In the genomic region with DNA sequence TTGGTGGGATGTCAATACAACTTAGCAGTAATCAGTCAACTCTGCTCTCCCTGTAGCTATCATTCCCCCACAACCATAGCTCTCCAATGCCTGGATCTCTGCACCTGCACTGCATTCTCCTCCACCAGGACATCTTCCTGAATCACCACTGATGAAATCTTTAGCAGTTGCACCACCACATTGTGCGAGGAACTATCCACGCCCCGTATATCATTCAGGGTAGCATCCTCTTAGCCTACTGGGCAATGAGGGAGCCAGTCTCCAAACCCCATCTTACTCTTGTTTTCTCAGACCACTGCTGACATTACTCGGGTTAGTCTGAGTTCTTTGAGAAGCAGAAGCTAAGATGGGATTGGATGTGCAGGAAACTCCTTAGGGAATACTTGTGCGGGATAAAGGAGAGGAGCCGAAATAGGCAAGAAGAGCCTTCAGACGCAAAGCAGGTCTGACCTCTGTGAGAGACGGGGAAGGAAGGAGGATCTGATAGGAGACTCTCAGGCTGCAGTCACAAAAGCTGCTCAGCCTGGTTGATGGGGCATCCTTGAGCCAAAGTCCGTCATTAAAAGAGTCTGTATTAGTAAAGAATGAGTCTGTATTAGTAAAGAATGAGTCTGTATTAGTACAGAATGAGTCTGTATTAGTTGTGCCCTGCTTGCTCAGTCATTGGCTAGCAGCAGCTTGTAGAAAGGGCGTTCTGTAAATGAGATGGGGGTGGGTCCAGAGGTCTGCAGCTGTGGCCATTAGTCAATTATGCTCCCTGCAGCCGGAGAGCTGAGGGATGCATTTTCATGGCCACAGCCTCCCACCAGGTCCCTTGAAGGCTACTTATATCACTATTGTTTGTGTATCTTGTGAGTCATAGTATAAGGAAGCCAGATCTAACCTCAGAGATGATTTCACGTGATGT, we compare ENCODE assay signal across 11 cellular contexts. TPM values are rescaled to one million over a fixed set of nuclear protein-coding genes. Genes with fewer than 3 reads are reported as not detected.
A peak's percentile ranks its signal among the peaks of the same experiment; 100 is the strongest.
DNase-seq lines count a peak whose midpoint lies in the region; ATAC-seq and TF ChIP-seq lines count a peak whose summit lies in the region.
"Had no signal": no experiment of that assay in that cellular context is flagged by ENCODE, and none has a peak within 500 bp of the region (broad histone marks: within the 10 kb centered on the region; RNA-seq: fewer than 3 reads in every experiment).

No MANE protein-coding gene starts in this region.

- H3K36me3 ChIP-seq in upper lobe of right lung: no peaks in the 10 kb centered on the region

- intact Hi-C loops in left ventricle myocardium superior (cut with micrococcal nuclease) (no loop called here), Right ventricle myocardium inferior (cut with DNase I) (no loop called here), upper lobe of right lung (cut with DNase I) (no loop called here)

- H3K4me1 Mint-ChIP-seq in activated T-cell treated with anti-CD3 and anti-CD28 coated beads, Interleukin-2, amount 50 U/mL, for 4 hours (ENCODE audit: low read depth): peaks cover 1% of the 10 kb centered on the region

- H3K27ac ChIP-seq in upper lobe of right lung: no peak overlapping the region
- H3K27ac ChIP-seq: dorsolateral prefrontal cortex had no signal

- no peak for DNase-seq in left ventricle myocardium superior
- DNase-seq in Right ventricle myocardium inferior (ENCODE audit: missing footprints): no peak
- peak; percentile 46 for DNase-seq in RPMI8226
- peak; percentile 97 for DNase-seq in fibroblast of the conjunctiva (ENCODE audit: low read depth)
- no peak for DNase-seq in upper lobe of right lung
- no peak for DNase-seq in activated T-cell treated with anti-CD3 and anti-CD28 coated beads, Interleukin-2, amount 50 U/mL, for 4 hours
- DNase-seq in NCI-H510A treated with DMSO at 0.1 percent for 48 hours (lab: John Stamatoyannopoulos, UW): no peak
- DNase-seq: DND-41, dorsolateral prefrontal cortex, NCI-H1092 had no signal

- H3K36me3 Mint-ChIP-seq in activated T-cell treated with anti-CD3 and anti-CD28 coated beads, Interleukin-2, amount 50 U/mL, for 4 hours (ENCODE audit: insufficient read depth): no peaks in the 10 kb centered on the region

- H3K4me3 ChIP-seq in upper lobe of right lung: no peak overlapping the region
- H3K4me3 ChIP-seq: dorsolateral prefrontal cortex had no signal

- no peak overlapping the region for H3K4me3 Mint-ChIP-seq in activated T-cell treated with anti-CD3 and anti-CD28 coated beads, Interleukin-2, amount 50 U/mL, for 4 hours

- H3K9me3 Mint-ChIP-seq in activated T-cell treated with anti-CD3 and anti-CD28 coated beads, Interleukin-2, amount 50 U/mL, for 4 hours: no peaks in the 10 kb centered on the region

- H3K27me3 ChIP-seq in upper lobe of right lung: no peaks in the 10 kb centered on the region
- H3K27me3 ChIP-seq: dorsolateral prefrontal cortex had no signal

- H3K4me1 ChIP-seq in upper lobe of right lung: no peaks in the 10 kb centered on the region

- no peaks in the 10 kb centered on the region for H3K9me3 ChIP-seq in upper lobe of right lung

- ATAC-seq in left ventricle myocardium superior (peak; percentile 41), Right ventricle myocardium inferior (no peak), upper lobe of right lung (peak; percentile 45), GM18511 (IDR thresholded peaks at IDR 0.05; ENCODE audit: unreplicated experiment) (no peak)
- ATAC-seq in activated T-cell treated with anti-CD3 and anti-CD28 coated beads, Interleukin-2, amount 50 U/mL, for 4 hours: no peak

- no peak for TF ChIP-seq CTCF in upper lobe of right lung (IDR thresholded peaks at IDR 0.05)

- peaks cover 3% of the 10 kb centered on the region for H3K27me3 Mint-ChIP-seq in activated T-cell treated with anti-CD3 and anti-CD28 coated beads, Interleukin-2, amount 50 U/mL, for 4 hours (ENCODE audit: low read depth)

RNA-seq across cellular contexts. Expression of a gene that starts 49.6 kb away (rescaled TPM):
- total RNA-seq in left ventricle myocardium superior (143 TPM), Right ventricle myocardium inferior (123 TPM), upper lobe of right lung (96.5 TPM)
- total RNA-seq in activated T-cell treated with anti-CD3 and anti-CD28 coated beads, Interleukin-2, amount 50 U/mL, for 4 hours: 10 to 100 TPM; 44.2 to 47.6 (median 46.2) TPM

Comparison
In these comparisons a context has a peak if more than half of its experiments do, and no peak if none do; other contexts are left out.
1. ATAC-seq: peak in left ventricle myocardium superior (single experiment) and upper lobe of right lung (single experiment); none in Right ventricle myocardium inferior (single experiment), activated T-cell treated with anti-CD3 and anti-CD28 coated beads, Interleukin-2, amount 50 U/mL, for 4 hours (0 of 2) and GM18511 (single experiment).
2. DNase-seq: peak in RPMI8226 (single experiment) and fibroblast of the conjunctiva (single experiment); none in left ventricle myocardium superior (single experiment), Right ventricle myocardium inferior (single experiment), upper lobe of right lung (single experiment), activated T-cell treated with anti-CD3 and anti-CD28 coated beads, Interleukin-2, amount 50 U/mL, for 4 hours (single experiment) and NCI-H510A treated with DMSO at 0.1 percent for 48 hours (single experiment).